Comparison of ENCODE assay signal across 24 cellular contexts in the genomic region with DNA sequence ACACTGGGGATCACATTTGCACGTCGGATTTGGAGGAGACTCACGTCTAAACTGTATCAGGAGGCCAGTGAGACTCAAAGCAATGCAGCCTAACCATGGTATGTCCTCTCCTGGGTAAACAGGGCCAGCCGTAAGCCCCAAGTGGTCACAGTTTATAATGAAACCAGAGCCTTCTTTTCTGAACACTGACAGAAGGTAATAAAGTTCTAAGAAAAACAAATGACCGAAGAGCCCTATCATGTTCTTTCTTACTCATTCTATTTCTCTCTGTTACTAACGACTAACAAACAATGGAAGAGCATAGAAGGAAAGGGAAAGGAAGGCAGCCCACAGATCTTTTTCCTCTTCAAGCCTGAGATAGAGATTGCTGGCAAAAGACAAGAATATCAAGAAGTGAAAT.
"Had no signal": no experiment of that assay in that cellular context is flagged by ENCODE, and none has a peak within 500 bp of the region (broad histone marks: within the 10 kb centered on the region; RNA-seq: fewer than 3 reads in every experiment).

No MANE protein-coding gene starts in this region.

- DNase-seq: activated CD4-positive, alpha-beta T cell treated with anti-CD3 and anti-CD28 coated beads for 36 hours; activated CD4-positive, alpha-beta T cell treated with anti-CD3 and anti-CD28 coated beads, Interleukin-2, amount 50 U/mL, for 4 hours; activated CD4-positive, CD25-positive, alpha-beta regulatory T cell; activated naive CD4-positive, alpha-beta T cell treated with Interleukin-2 at 50 U/mL for 16 hours; activated T-cell treated with anti-CD3 and anti-CD28 coated beads for 4 hours; activated T-cell treated with anti-CD3 and anti-CD28 coated beads, Interleukin-2, amount 50 U/mL, for 72 hours; anterior cingulate cortex; body of pancreas; cortex of kidney; effector memory CD8-positive, alpha-beta T cell; esophagus squamous epithelium; foreskin melanocyte; heart right ventricle; left ventricle myocardium inferior; ovary; retina; stimulated activated CD4-positive, alpha-beta T cell treated with anti-CD3 and anti-CD28 coated beads, Interleukin-4, amount 100 ng/mL, for 24 hours; T-cell; uterus had no signal

- H3K27me3 ChIP-seq: body of pancreas, esophagus squamous epithelium, heart right ventricle, ovary, uterus had no signal

- H3K27ac ChIP-seq: body of pancreas, epithelial cell of prostate, esophagus squamous epithelium, heart right ventricle, left ventricle myocardium inferior, ovary, prostate gland, skin epidermis, thoracic aorta, uterus had no signal

- H3K36me3 ChIP-seq: esophagus squamous epithelium, heart right ventricle, left ventricle myocardium inferior, ovary, prostate gland, thoracic aorta, uterus had no signal

- H3K9me3 ChIP-seq: body of pancreas, left ventricle myocardium inferior, ovary, prostate gland, thoracic aorta, uterus had no signal

- H3K4me1 ChIP-seq: body of pancreas, esophagus squamous epithelium, heart right ventricle, left ventricle myocardium inferior, prostate gland, uterus had no signal

- H3K4me3 ChIP-seq: body of pancreas, esophagus squamous epithelium, heart right ventricle, left ventricle myocardium inferior, lung, ovary, prostate gland, skin epidermis, thoracic aorta, uterus had no signal
